Comparison of ENCODE assay signal across 10 cellular contexts in the genomic region with DNA sequence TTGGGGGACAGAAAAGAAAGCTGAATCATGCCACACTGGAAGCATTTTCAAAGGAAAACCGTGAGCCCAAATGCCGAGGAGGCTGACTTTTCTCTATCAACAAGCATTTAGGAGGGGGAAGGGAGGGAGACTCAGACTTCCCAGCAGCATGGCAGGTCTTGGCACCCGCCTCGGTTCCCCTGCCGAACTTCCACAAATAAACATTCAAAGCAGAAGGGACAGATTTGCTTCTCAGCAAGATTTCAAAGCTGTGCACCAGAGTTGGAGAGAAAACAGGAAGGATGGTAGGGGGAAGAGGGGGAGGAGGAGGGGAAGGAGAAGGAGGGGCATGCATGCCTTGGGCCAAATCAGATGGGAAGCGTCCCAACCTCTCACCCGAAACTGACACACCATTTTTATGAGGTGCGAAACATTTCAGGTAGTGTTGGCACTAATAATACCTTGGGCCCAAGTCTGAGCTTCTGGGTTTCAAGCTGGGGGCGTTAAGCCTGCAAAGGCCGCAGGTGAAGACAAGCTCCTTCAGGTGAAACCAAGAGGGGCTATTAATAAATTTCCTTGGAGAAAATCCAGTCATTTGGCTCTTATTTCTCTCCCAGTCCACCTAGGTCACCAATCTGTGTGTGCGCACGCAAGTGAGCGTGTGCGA. TPM values are rescaled to one million over a fixed set of nuclear protein-coding genes. Genes with fewer than 3 reads are reported as not detected.
DNase-seq lines count a peak whose midpoint lies in the region; ATAC-seq lines count a peak whose summit lies in the region.
"Had no signal": no experiment of that assay in that cellular context is flagged by ENCODE, and none has a peak within 500 bp of the region (broad histone marks: within the 10 kb centered on the region; RNA-seq: fewer than 3 reads in every experiment).

No MANE protein-coding gene starts in this region.

- peak overlapping the region in 1 of 2 experiments; percentile 40 for H2BK12ac ChIP-seq in mesenchymal stem cell (ENCODE audit: low read length in 2 of 2)

- CTCF ChIA-PET in activated CD4-positive, alpha-beta T cell treated with anti-CD3 and anti-CD28 coated beads for 36 hours (lab: Charles Lee), result interaction anchor here (0.6 kb wide), 1 partner anchor 52 kb away, joined by 3 read pairs; no protein-coding TSS in a partner anchor

- H2AFZ ChIP-seq in mesenchymal stem cell (ENCODE audit: low read depth, low read length), result no peak overlapping the region

- H3K79me1 ChIP-seq in mesenchymal stem cell (replicated peaks; ENCODE audit: low read length, poor library complexity, severe bottlenecking), result no peaks in the 10 kb centered on the region

- H2BK120ac ChIP-seq in mesenchymal stem cell (ENCODE audit: low read depth, low read length), result peak overlapping the region; percentile 29

- H3K9me3 ChIP-seq in mesenchymal stem cell (ENCODE audit: control insufficient read depth, low read length), result no peaks in the 10 kb centered on the region
- H3K9me3 ChIP-seq in thymus (ENCODE audit: control insufficient read depth), result peaks cover 1% of the 10 kb centered on the region

- WGBS in mesenchymal stem cell, result 74% methylated on average over 11 of the region's 14 CpGs
- WGBS in thymus, result 48% methylated on average over 14 of the region's 14 CpGs

- DNase-seq in LHCN-M2 (ENCODE audit: low read depth) (peak; percentile 10), dermis blood vessel endothelial cell (peak; percentile 94), mesenchymal stem cell (no peak), NCI-H2227 treated with DMSO at 0.1 percent for 48 hours (lab: John Stamatoyannopoulos, UW) (no peak), NCI-H345 treated with DMSO at 0.1 percent for 48 hours (lab: John Stamatoyannopoulos, UW; ENCODE audit: unreplicated experiment) (no peak)
- no peak for DNase-seq in activated CD4-positive, alpha-beta T cell treated with anti-CD3 and anti-CD28 coated beads for 36 hours
- DNase-seq: activated T-cell treated with anti-CD3 and anti-CD28 coated beads, Interleukin-2, amount 50 U/mL, for 48 hours; NCI-H1417 had no signal

- H3K4me1 Mint-ChIP-seq in activated T-helper 17 cell treated with anti-CD3 and anti-CD28 coated beads, Interleukin-2, amount 50 U/mL, for 72 hours, result peaks cover 5% of the 10 kb centered on the region
- H3K4me1 Mint-ChIP-seq in activated CD4-positive, alpha-beta T cell treated with anti-CD3 and anti-CD28 coated beads for 36 hours, result peaks cover 18% of the 10 kb centered on the region

- H3K4me1 ChIP-seq in mesenchymal stem cell (ENCODE audit: control insufficient read depth, insufficient read depth, low read depth, low read length), result peaks cover 39% of the 10 kb centered on the region
- peaks cover 41% of the 10 kb centered on the region for H3K4me1 ChIP-seq in thymus (ENCODE audit: control insufficient read depth, insufficient read depth, low read length)

- H3K4me3 ChIP-seq in mesenchymal stem cell (ENCODE audit: insufficient read depth in 1 of 2, low read depth in 1 of 2, low read length in 2 of 2) (peak overlapping the region in 1 of 2 experiments; percentile 63), thymus (ENCODE audit: low read length) (no peak overlapping the region)

- peak overlapping the region; percentile 95 for H2BK5ac ChIP-seq in mesenchymal stem cell (ENCODE audit: low read depth, low read length, poor library complexity, severe bottlenecking)

- H3K27ac Mint-ChIP-seq in activated T-helper 17 cell treated with anti-CD3 and anti-CD28 coated beads, Interleukin-2, amount 50 U/mL, for 72 hours, result no peak overlapping the region
- no peak overlapping the region for H3K27ac Mint-ChIP-seq in activated CD4-positive, alpha-beta T cell treated with anti-CD3 and anti-CD28 coated beads for 36 hours

- peak overlapping the region; percentile 91 for H2AK5ac ChIP-seq in mesenchymal stem cell (ENCODE audit: low read length, severe bottlenecking)

- H3K9me3 Mint-ChIP-seq in activated T-helper 17 cell treated with anti-CD3 and anti-CD28 coated beads, Interleukin-2, amount 50 U/mL, for 72 hours, result no peaks in the 10 kb centered on the region
- no peaks in the 10 kb centered on the region for H3K9me3 Mint-ChIP-seq in activated CD4-positive, alpha-beta T cell treated with anti-CD3 and anti-CD28 coated beads for 36 hours (ENCODE audit: low read depth)

- H3K36me3 ChIP-seq in mesenchymal stem cell (ENCODE audit: control insufficient read depth in 1 of 2, insufficient read depth in 2 of 2, low read depth in 1 of 2, low read length in 2 of 2), result no peaks in the 10 kb centered on the region
- H3K36me3 ChIP-seq in thymus (ENCODE audit: control insufficient read depth, insufficient read depth), result no peaks in the 10 kb centered on the region

- no peak overlapping the region for H4K91ac ChIP-seq in mesenchymal stem cell (ENCODE audit: low read length)

- H3K36me3 Mint-ChIP-seq in activated T-helper 17 cell treated with anti-CD3 and anti-CD28 coated beads, Interleukin-2, amount 50 U/mL, for 72 hours (ENCODE audit: low read depth), result no peaks in the 10 kb centered on the region
- H3K36me3 Mint-ChIP-seq in activated CD4-positive, alpha-beta T cell treated with anti-CD3 and anti-CD28 coated beads for 36 hours (ENCODE audit: low read depth), result no peaks in the 10 kb centered on the region

- H3K9ac ChIP-seq in mesenchymal stem cell (ENCODE audit: low read length), result peak overlapping the region; percentile 61

- peak overlapping the region; percentile 11 to 22 for H3K18ac ChIP-seq in mesenchymal stem cell (ENCODE audit: low read depth in 1 of 2, low read length in 2 of 2)

- H3K27ac ChIP-seq in mesenchymal stem cell (ENCODE audit: low read length, poor library complexity, severe bottlenecking), result peak overlapping the region; percentile 99
- H3K27ac ChIP-seq in thymus (ENCODE audit: low read depth), result peak overlapping the region; percentile 80

- H3K4me2 ChIP-seq in mesenchymal stem cell (ENCODE audit: low read length, poor library complexity, severe bottlenecking), result peak overlapping the region; percentile 41

- ATAC-seq in activated T-helper 17 cell treated with anti-CD3 and anti-CD28 coated beads, Interleukin-2, amount 50 U/mL, for 72 hours (replicated peaks), result no peak
- no peak for ATAC-seq in activated CD4-positive, alpha-beta T cell treated with anti-CD3 and anti-CD28 coated beads for 36 hours

- intact Hi-C loops in activated CD4-positive, alpha-beta T cell treated with anti-CD3 and anti-CD28 coated beads for 36 hours (cut with DNase I, micrococcal nuclease), result no loop called here

- H4K8ac ChIP-seq in mesenchymal stem cell (ENCODE audit: low read length), result peak overlapping the region; percentile 81

- H3K27me3 ChIP-seq in mesenchymal stem cell (ENCODE audit: control insufficient read depth in 1 of 2, insufficient read depth in 1 of 2, low read length in 2 of 2), result no peaks in the 10 kb centered on the region
- H3K27me3 ChIP-seq in thymus (ENCODE audit: control insufficient read depth, insufficient read depth), result no peaks in the 10 kb centered on the region

- POLR2A ChIA-PET in activated CD4-positive, alpha-beta T cell treated with anti-CD3 and anti-CD28 coated beads for 36 hours (lab: Charles Lee), result no interaction called here

- no peak overlapping the region for H3K23ac ChIP-seq in mesenchymal stem cell (ENCODE audit: low read length in 2 of 2)

- no peak overlapping the region for H2BK15ac ChIP-seq in mesenchymal stem cell (ENCODE audit: low read depth, poor library complexity, severe bottlenecking)

- H3K4ac ChIP-seq in mesenchymal stem cell (ENCODE audit: low read depth in 1 of 2, low read length in 2 of 2), result no peak overlapping the region

- no peak overlapping the region for H3K4me3 Mint-ChIP-seq in activated T-helper 17 cell treated with anti-CD3 and anti-CD28 coated beads, Interleukin-2, amount 50 U/mL, for 72 hours
- no peak overlapping the region for H3K4me3 Mint-ChIP-seq in activated CD4-positive, alpha-beta T cell treated with anti-CD3 and anti-CD28 coated beads for 36 hours

- H3K14ac ChIP-seq in mesenchymal stem cell (ENCODE audit: low read length in 2 of 2), result no peak overlapping the region

- H3K27me3 Mint-ChIP-seq in activated T-helper 17 cell treated with anti-CD3 and anti-CD28 coated beads, Interleukin-2, amount 50 U/mL, for 72 hours, result peaks cover 10% of the 10 kb centered on the region
- H3K27me3 Mint-ChIP-seq in activated CD4-positive, alpha-beta T cell treated with anti-CD3 and anti-CD28 coated beads for 36 hours, result peaks cover 2% of the 10 kb centered on the region

RNA-seq across cellular contexts. Expression of a gene that starts 26.4 kb away (rescaled TPM):
- total RNA-seq in LHCN-M2 (2014; rRNA removed) (under 0.01 and 0.06 TPM in 2 replicates), dermis blood vessel endothelial cell (113 and 177 TPM in 2 replicates)
- polyA plus RNA-seq in LHCN-M2 (2012), result 0.06 TPM
- 0.12 TPM for polyA plus RNA-seq in mesenchymal stem cell (2013, experiment 1 of 2)
- 0.04 TPM for polyA plus RNA-seq in mesenchymal stem cell (2013, experiment 2 of 2)
- polyA plus RNA-seq in thymus, result 2.0 TPM
- total RNA-seq in activated T-helper 17 cell treated with anti-CD3 and anti-CD28 coated beads, Interleukin-2, amount 50 U/mL, for 72 hours, result not detected
- under 1 TPM; 0.14 to 0.18 TPM for total RNA-seq in activated CD4-positive, alpha-beta T cell treated with anti-CD3 and anti-CD28 coated beads for 36 hours

Comparison
In these comparisons a context has a peak if more than half of its experiments do, and no peak if none do; other contexts are left out.
1. DNase-seq: peak in LHCN-M2 (single experiment) and dermis blood vessel endothelial cell (single experiment); none in mesenchymal stem cell (single experiment), NCI-H2227 treated with DMSO at 0.1 percent for 48 hours (single experiment), activated CD4-positive, alpha-beta T cell treated with anti-CD3 and anti-CD28 coated beads for 36 hours (single experiment) and NCI-H345 treated with DMSO at 0.1 percent for 48 hours (single experiment).
2. RNA of a gene that starts 26.4 kb away (total RNA-seq): 113 to 177 TPM in dermis blood vessel endothelial cell; 0.14 to 0.18 TPM in activated CD4-positive, alpha-beta T cell treated with anti-CD3 and anti-CD28 coated beads for 36 hours, not detected in activated T-helper 17 cell treated with anti-CD3 and anti-CD28 coated beads, Interleukin-2, amount 50 U/mL, for 72 hours and under 0.01 to 0.06 TPM in LHCN-M2; every median in the first group is over 10 times any median in the second.